ENCODE assay signal across 9 cellular contexts in genomic region chr14:102046337-102047278, GRCh38. TPM values are rescaled to one million over a fixed set of nuclear protein-coding genes. Genes with fewer than 3 reads are reported as not detected.
DNase-seq lines count a peak whose midpoint lies in the region; ATAC-seq and TF ChIP-seq lines count a peak whose summit lies in the region.
"Had no signal": no experiment of that assay in that cellular context is flagged by ENCODE, and none has a peak within 500 bp of the region (broad histone marks: within the 10 kb centered on the region; RNA-seq: fewer than 3 reads in every experiment).

No MANE protein-coding gene starts in this region.

- peak; percentile 97 for ATAC-seq in GM23338
- peak; percentile 95 for ATAC-seq in PC-3
- ATAC-seq in left colon: peak; percentile 98
- ATAC-seq in HG03520 (IDR thresholded peaks at IDR 0.05; ENCODE audit: unreplicated experiment): no peak

- H3K4me3 ChIP-seq in GM23338 (no peak overlapping the region), PC-3 (ENCODE audit: low read length) (no peak overlapping the region)

- intact Hi-C loops in PC-3 (cut with micrococcal nuclease): loop anchor here (1.0 kb wide), 2 partner anchors 50 to 85 kb away; no protein-coding TSS in a partner anchor
- intact Hi-C loops in left colon (cut with DNase I, micrococcal nuclease): no loop called here

- H3K9me3 ChIP-seq in PC-3 (ENCODE audit: low read length): no peaks in the 10 kb centered on the region
- H3K9me3 ChIP-seq: neutrophil had no signal

- H3K9me2 ChIP-seq in GM23338 (ENCODE audit: insufficient read depth) (no peaks in the 10 kb centered on the region), PC-3 (replicated peaks; ENCODE audit: low read length) (no peaks in the 10 kb centered on the region)

- no peak overlapping the region for H2AFZ ChIP-seq in GM23338
- H2AFZ ChIP-seq in PC-3 (ENCODE audit: low read length): no peak overlapping the region

- H3K27me3 ChIP-seq in GM23338 (ENCODE audit: insufficient read depth): no peaks in the 10 kb centered on the region
- no peaks in the 10 kb centered on the region for H3K27me3 ChIP-seq in PC-3 (ENCODE audit: low read length)
- H3K27me3 ChIP-seq: neutrophil had no signal

- DNase-seq in C1 segment of cervical spinal cord (lab: John Stamatoyannopoulos, UW) (peak in 12 of 14 donors; percentile 20 to 75 (median 52)), GM23338 (ENCODE audit: low spot score) (peak; percentile 93), PC-3 (peak; percentile 71), cerebellar cortex (ENCODE audit: low spot score) (peak; percentile 87), left colon (peak; percentile 89 to 90), substantia nigra (lab: John Stamatoyannopoulos, UW) (peak in 47 of 49 donors; percentile 17 to 87 (median 66)), COLO829 (ENCODE audit: low spot score) (no peak)

- no peaks in the 10 kb centered on the region; the same call in 2 of the 3 replicates for H3K9me3 Mint-ChIP-seq in GM23338

- no peaks in the 10 kb centered on the region for H3K4me1 ChIP-seq in GM23338 (ENCODE audit: insufficient read depth)
- no peaks in the 10 kb centered on the region for H3K4me1 ChIP-seq in PC-3 (ENCODE audit: insufficient read depth, low read length)

- 0 out of 2 replicates have a peak, but pooled peaks cover 11% of the 10 kb centered on the region for H3F3A ChIP-seq in GM23338 (replicated peaks; ENCODE audit: low read depth)
- H3F3A ChIP-seq in PC-3 (ENCODE audit: low read length, unreplicated experiment): peaks cover 9% of the 10 kb centered on the region

- TF ChIP-seq CTCF in GM23338 (conservative IDR thresholded peaks at IDR 0.05; ENCODE audit: low read depth in 2 of 2) (peak; percentile 51 to 92), PC-3 (conservative IDR thresholded peaks at IDR 0.05; ENCODE audit: low read depth, low read length) (peak; percentile 63)

- H3K79me2 ChIP-seq in GM23338 (replicated peaks; ENCODE audit: insufficient read depth) (no peaks in the 10 kb centered on the region), PC-3 (ENCODE audit: low read length) (no peaks in the 10 kb centered on the region)

- no peak overlapping the region for H3K4me3 Mint-ChIP-seq in GM23338

- H3K27me3 Mint-ChIP-seq in GM23338 (ENCODE audit: insufficient read depth, low read depth, poor library complexity): peaks cover 13% of the 10 kb centered on the region

- no peak overlapping the region for H3K27ac Mint-ChIP-seq in GM23338

- H3K4me1 Mint-ChIP-seq in GM23338: peaks cover 4% of the 10 kb centered on the region; the same call in 1 of the 3 replicates

- CTCF ChIA-PET in PC-3 (lab: Charles Lee): interaction anchor here (0.6 to 1.0 kb wide), 6 partner anchors 12 to 316 kb away, joined by 3 to 17 read pairs (median 4); partner anchors contain the start of gene TECPR2

- H3K36me3 Mint-ChIP-seq in GM23338 (ENCODE audit: low read depth): peaks cover 78% of the 10 kb centered on the region

- no peak overlapping the region for H3K9ac ChIP-seq in PC-3 (ENCODE audit: low read length)

- BruUV-seq in PC-3 (replicated peaks; lab: Mats Ljungman, UMichigan): no TSS peak

- H3K4me2 ChIP-seq in GM23338 (no peak overlapping the region), PC-3 (ENCODE audit: low read length) (no peak overlapping the region)

- POLR2A ChIA-PET in PC-3 (lab: Charles Lee; ENCODE audit: unreplicated experiment): interaction anchor here (0.6 to 0.7 kb wide), 2 partner anchors 34 to 141 kb away, joined by 3 to 7 read pairs; no protein-coding TSS in a partner anchor

- H4K20me1 ChIP-seq in GM23338 (replicated peaks; ENCODE audit: insufficient read depth) (peaks cover 6% of the 10 kb centered on the region), PC-3 (ENCODE audit: low read length) (no peaks in the 10 kb centered on the region)

- H3K36me3 ChIP-seq in GM23338 (ENCODE audit: insufficient read depth) (peaks cover 25% of the 10 kb centered on the region), PC-3 (ENCODE audit: low read depth, low read length) (peaks cover 82% of the 10 kb centered on the region)

- H3K27ac ChIP-seq in GM23338 (ENCODE audit: low read depth) (no peak overlapping the region), PC-3 (ENCODE audit: low read length) (no peak overlapping the region), substantia nigra (ENCODE audit: low read depth, low read length, poor library complexity, severe bottlenecking) (no peak overlapping the region)
- H3K27ac ChIP-seq: neutrophil had no signal

TF ChIP-seq in GM23338, 12 proteins besides CTCF, POLR2A, EP300 and RAD21:
- TF ChIP-seq CREB1 (CRISPR knock-in tag; IDR thresholded peaks at IDR 0.05; ENCODE audit: low read depth): peak; percentile 26; the same call in 1 of the 2 replicates
- TF ChIP-seq ZNF114 (CRISPR knock-in tag; IDR thresholded peaks at IDR 0.05): no peak

RNA-seq across cellular contexts. Expression of gene HSP90AA1, which starts 40.2 kb away (rescaled TPM):
- 1,401 and 1,576 TPM in 2 replicates for total RNA-seq in GM23338 (2014; rRNA removed; shearing (Covaris generic))
- 1,677 and 2,107 TPM in 2 replicates for polyA plus RNA-seq in GM23338 (2016; fragmentation: Nextera tagmentation; extraction: Ambion mirVana)
- total RNA-seq in PC-3 (2014; rRNA removed) (671 and 785 TPM in 2 replicates), left colon (100 to 1,000 TPM; 182 to 274 TPM)
